Comparison of ENCODE assay signal across 27 cellular contexts in genomic region chr10:124616836-124617130, GRCh38.
DNase-seq lines count a peak whose midpoint lies in the region; ATAC-seq and TF ChIP-seq lines count a peak whose summit lies in the region.
"Had no signal": no experiment of that assay in that cellular context is flagged by ENCODE, and none has a peak within 500 bp of the region (broad histone marks: within the 10 kb centered on the region; RNA-seq: fewer than 3 reads in every experiment).

No MANE protein-coding gene starts in this region.

- no peak overlapping the region for H3K4me3 Mint-ChIP-seq in T-cell
- peak overlapping the region; percentile 55 to 83 for H3K4me3 Mint-ChIP-seq in stimulated activated naive B cell treated with anti-CD40 and anti-IgM and Interleukin-4, amounts not matched to agents 10 μg/mL and 1 μg/mL and 100 μg/mL, for 72 hours
- H3K4me3 Mint-ChIP-seq: activated CD4-positive, alpha-beta T cell treated with anti-CD3 and anti-CD28 coated beads for 36 hours; CD14-positive monocyte had no signal

- no TSS peak for BruUV-seq in PC-9 (replicated peaks; lab: Mats Ljungman, UMichigan)

- H3K27me3 ChIP-seq in DND-41 (ENCODE audit: insufficient read depth, low read length, poor library complexity) (no peaks in the 10 kb centered on the region), PC-9 (ENCODE audit: insufficient read depth, low read depth) (no peaks in the 10 kb centered on the region)
- H3K27me3 ChIP-seq: gastroesophageal sphincter, Peyer's patch had no signal

- H4K20me1 ChIP-seq in DND-41 (ENCODE audit: insufficient read depth, low read length): peaks cover 13% of the 10 kb centered on the region; the same call in 1 of the 2 replicates
- no peaks in the 10 kb centered on the region for H4K20me1 ChIP-seq in PC-9 (ENCODE audit: insufficient read depth)

- peaks cover 54% of the 10 kb centered on the region for H3K79me2 ChIP-seq in DND-41 (ENCODE audit: insufficient read depth, low read length)
- H3K79me2 ChIP-seq in PC-9 (ENCODE audit: low read depth): no peaks in the 10 kb centered on the region

- H3K4me1 Mint-ChIP-seq in T-cell: peaks cover 26 to 70% (median 47%) of the 10 kb centered on the region in 3 donors
- H3K4me1 Mint-ChIP-seq in stimulated activated naive B cell treated with anti-CD40 and anti-IgM and Interleukin-4, amounts not matched to agents 10 μg/mL and 1 μg/mL and 100 μg/mL, for 72 hours: peaks cover 72 to 100% of the 10 kb centered on the region in 2 donors

- CTCF ChIA-PET in T-cell (lab: Charles Lee): interaction anchor here in 1 of 2 donors (1.3 kb wide), 1 partner anchor 124 kb away, joined by 5 read pairs; no protein-coding TSS in a partner anchor
- CTCF ChIA-PET in PC-9 (lab: Charles Lee): no interaction called here

- H3K9me2 ChIP-seq in PC-9 (ENCODE audit: insufficient read depth): no peaks in the 10 kb centered on the region

- no peak for DNase-seq in DND-41
- DNase-seq in T-cell: no peak
- DNase-seq in left kidney (ENCODE audit: low read depth, low spot score): peak; percentile 29
- no peak for DNase-seq in stimulated activated naive B cell treated with anti-CD40 and anti-IgM and Interleukin-4, amounts not matched to agents 10 μg/mL and 1 μg/mL and 100 μg/mL, for 72 hours
- no peak for DNase-seq in PC-9
- DNase-seq: activated CD4-positive, alpha-beta T cell treated with anti-CD3 and anti-CD28 coated beads for 36 hours; activated gamma-delta T cell treated with Interleukin-2 at 50 U/mL for 16 hours; activated naive CD8-positive, alpha-beta T cell treated with anti-CD3 and anti-CD28 coated beads, Interleukin-2, amount 50 U/mL, for 24 hours; activated T-cell treated with anti-CD3 and anti-CD28 coated beads, Interleukin-2, amount 50 U/mL, for 1 hour; central memory CD4-positive, alpha-beta T cell; dermis blood vessel endothelial cell; GOT3; hippocampal formation; mesenchymal stem cell; MM.1S; NCI-H1417; NCI-H2029 treated with DMSO at 0.1 percent for 48 hours; NCI-H526 treated with DMSO at 0.1 percent for 48 hours; Peyer's patch; SIG-M5; trophoblast cell had no signal

- H3K9me3 ChIP-seq in DND-41 (ENCODE audit: insufficient read depth, low read length, severe bottlenecking) (no peaks in the 10 kb centered on the region), PC-9 (ENCODE audit: insufficient read depth, low read depth) (no peaks in the 10 kb centered on the region)
- H3K9me3 ChIP-seq: gastroesophageal sphincter, Peyer's patch had no signal

- peaks cover 7% of the 10 kb centered on the region; the same call in 1 of the 2 replicates for H3F3A ChIP-seq in PC-9 (ENCODE audit: insufficient read depth, low read depth)

- peak overlapping the region; percentile 61 for H3K27ac ChIP-seq in DND-41 (ENCODE audit: low read length)
- H3K27ac ChIP-seq in PC-9: no peak overlapping the region
- H3K27ac ChIP-seq: gastroesophageal sphincter had no signal

- H3K4me3 ChIP-seq in DND-41 (ENCODE audit: low read depth in 1 of 2, low read length in 2 of 2) (no peak overlapping the region), PC-9 (no peak overlapping the region)
- H3K4me3 ChIP-seq: gastroesophageal sphincter, K562, Peyer's patch had no signal

- peak overlapping the region; percentile 60 to 72 for H3K27ac Mint-ChIP-seq in T-cell
- H3K27ac Mint-ChIP-seq in stimulated activated naive B cell treated with anti-CD40 and anti-IgM and Interleukin-4, amounts not matched to agents 10 μg/mL and 1 μg/mL and 100 μg/mL, for 72 hours: peak overlapping the region; percentile 95
- H3K27ac Mint-ChIP-seq: activated CD4-positive, alpha-beta T cell treated with anti-CD3 and anti-CD28 coated beads for 36 hours; activated naive CD8-positive, alpha-beta T cell treated with anti-CD3 and anti-CD28 coated beads, Interleukin-2, amount 50 U/mL, for 24 hours had no signal

- H3K4me2 ChIP-seq in DND-41 (ENCODE audit: insufficient read depth, low read length) (no peak overlapping the region), PC-9 (no peak overlapping the region)

- no peaks in the 10 kb centered on the region for H3K9me3 Mint-ChIP-seq in T-cell
- no peaks in the 10 kb centered on the region for H3K9me3 Mint-ChIP-seq in stimulated activated naive B cell treated with anti-CD40 and anti-IgM and Interleukin-4, amounts not matched to agents 10 μg/mL and 1 μg/mL and 100 μg/mL, for 72 hours
- H3K9me3 Mint-ChIP-seq: activated naive CD8-positive, alpha-beta T cell treated with anti-CD3 and anti-CD28 coated beads, Interleukin-2, amount 50 U/mL, for 24 hours; CD14-positive monocyte had no signal

- TF ChIP-seq CTCF in DND-41 (IDR thresholded peaks at IDR 0.05; ENCODE audit: borderline replicate concordance, extremely low read depth, low read length, poor library complexity, severe bottlenecking) (no peak), PC-9 (conservative IDR thresholded peaks at IDR 0.05) (no peak)

- peaks cover 12% of the 10 kb centered on the region for H3K36me3 Mint-ChIP-seq in T-cell
- H3K36me3 Mint-ChIP-seq in stimulated activated naive B cell treated with anti-CD40 and anti-IgM and Interleukin-4, amounts not matched to agents 10 μg/mL and 1 μg/mL and 100 μg/mL, for 72 hours: peaks cover 13 to 20% of the 10 kb centered on the region in 2 donors

- POLR2A ChIA-PET in T-cell (lab: Charles Lee): no interaction called here
- POLR2A ChIA-PET in PC-9 (lab: Charles Lee; ENCODE audit: unreplicated experiment): no interaction called here

- H3K36me3 ChIP-seq in DND-41 (ENCODE audit: insufficient read depth, low read length): peaks cover 66% of the 10 kb centered on the region
- H3K36me3 ChIP-seq in PC-9 (ENCODE audit: low read depth): no peaks in the 10 kb centered on the region

- ATAC-seq in DND-41 (ENCODE audit: insufficient read depth, low read depth): no peak
- ATAC-seq in T-cell (replicated peaks in 1 of 4): no peak
- ATAC-seq in stimulated activated naive B cell treated with anti-CD40 and anti-IgM and Interleukin-4, amounts not matched to agents 10 μg/mL and 1 μg/mL and 100 μg/mL, for 72 hours (replicated peaks): no peak
- ATAC-seq in GM19397 (IDR thresholded peaks at IDR 0.05; ENCODE audit: unreplicated experiment): no peak
- no peak for ATAC-seq in HG03432 (IDR thresholded peaks at IDR 0.05; ENCODE audit: unreplicated experiment)
- ATAC-seq: activated CD4-positive, alpha-beta T cell treated with anti-CD3 and anti-CD28 coated beads for 36 hours; activated naive CD8-positive, alpha-beta T cell treated with anti-CD3 and anti-CD28 coated beads, Interleukin-2, amount 50 U/mL, for 24 hours; gastroesophageal sphincter; K562; left lobe of liver had no signal

- peaks cover 52% of the 10 kb centered on the region for H3K4me1 ChIP-seq in DND-41 (ENCODE audit: insufficient read depth, low read length)
- H3K4me1 ChIP-seq in PC-9 (replicated peaks; ENCODE audit: insufficient read depth): peaks cover 23% of the 10 kb centered on the region

- H3K27me3 Mint-ChIP-seq in T-cell: no peaks in the 10 kb centered on the region
- H3K27me3 Mint-ChIP-seq in stimulated activated naive B cell treated with anti-CD40 and anti-IgM and Interleukin-4, amounts not matched to agents 10 μg/mL and 1 μg/mL and 100 μg/mL, for 72 hours: no peaks in the 10 kb centered on the region
- H3K27me3 Mint-ChIP-seq: activated CD4-positive, alpha-beta T cell treated with anti-CD3 and anti-CD28 coated beads for 36 hours; activated naive CD8-positive, alpha-beta T cell treated with anti-CD3 and anti-CD28 coated beads, Interleukin-2, amount 50 U/mL, for 24 hours had no signal

- intact Hi-C loops in PC-9 (cut with micrococcal nuclease; ENCODE audit: unreplicated experiment): no loop called here

- no peak overlapping the region for H3K9ac ChIP-seq in DND-41 (ENCODE audit: low read depth, low read length)

- no peak overlapping the region for H2AFZ ChIP-seq in DND-41 (ENCODE audit: low read depth, low read length)
- no peak overlapping the region for H2AFZ ChIP-seq in PC-9

Comparison
In these comparisons a context has a peak if more than half of its experiments do, and no peak if none do; other contexts are left out.
1. H3K4me3 Mint-ChIP-seq: peak in stimulated activated naive B cell treated with anti-CD40 and anti-IgM and Interleukin-4, amounts not matched to agents 10 μg/mL and 1 μg/mL and 100 μg/mL, for 72 hours (2 of 2); none in T-cell (0 of 3).